ENCODE assay signal across 9 cellular contexts in the genomic region with DNA sequence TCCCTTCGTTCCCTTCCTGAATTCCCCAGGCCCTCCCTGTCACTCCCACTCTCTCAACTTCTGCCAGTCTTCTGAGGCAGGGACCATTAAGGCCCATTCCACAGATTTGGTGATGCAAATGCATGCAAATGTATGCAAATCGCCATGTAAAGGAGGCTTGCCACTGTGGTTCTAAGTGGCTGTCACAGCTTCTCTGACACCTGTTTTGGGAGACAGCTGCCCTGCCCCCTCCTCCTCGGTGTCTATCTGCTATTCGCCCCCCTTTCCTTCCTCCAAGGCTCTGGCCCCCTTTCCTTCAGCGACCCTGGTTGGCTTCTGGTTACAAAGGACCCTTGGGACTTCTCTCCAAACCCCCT. TPM values are rescaled to one million over a fixed set of nuclear protein-coding genes. Genes with fewer than 3 reads are reported as not detected.
DNase-seq lines count a peak whose midpoint lies in the region; ATAC-seq and TF ChIP-seq lines count a peak whose summit lies in the region.
"Had no signal": no experiment of that assay in that cellular context is flagged by ENCODE, and none has a peak within 500 bp of the region (broad histone marks: within the 10 kb centered on the region; RNA-seq: fewer than 3 reads in every experiment).

No MANE protein-coding gene starts in this region.

- POLR2A ChIA-PET in CD4-positive, alpha-beta T cell (lab: Charles Lee): interaction anchor here (0.7 to 3.3 kb wide), 14 partner anchors 9 to 416 kb away, joined by 3 to 44 read pairs (median 6); a partner anchor contains a TSS

- no peaks in the 10 kb centered on the region for H3K36me3 Mint-ChIP-seq in CD4-positive, alpha-beta T cell (ENCODE audit: low read depth)
- H3K36me3 Mint-ChIP-seq in natural killer cell: no peaks in the 10 kb centered on the region

- H3K4me3 ChIP-seq in choroid plexus epithelial cell (ENCODE audit: low read depth, low read length): peak overlapping the region; percentile 52
- H3K4me3 ChIP-seq: lung had no signal

- peak overlapping the region; percentile 68 for H3K27ac Mint-ChIP-seq in CD4-positive, alpha-beta T cell
- peak overlapping the region in 1 of 2 donors; percentile 83 for H3K27ac Mint-ChIP-seq in natural killer cell

- no peaks in the 10 kb centered on the region for H3K9me3 ChIP-seq in CD4-positive, alpha-beta T cell (ENCODE audit: control insufficient read depth, low read length)

- H3K4me3 Mint-ChIP-seq in CD4-positive, alpha-beta T cell: peak overlapping the region; percentile 57
- H3K4me3 Mint-ChIP-seq in natural killer cell: peak overlapping the region; percentile 42

- H3K4me1 Mint-ChIP-seq in CD4-positive, alpha-beta T cell (ENCODE audit: low read depth): peaks cover 23% of the 10 kb centered on the region
- peaks cover 13 to 15% of the 10 kb centered on the region in 2 donors for H3K4me1 Mint-ChIP-seq in natural killer cell

- intact Hi-C loops in CD4-positive, alpha-beta T cell (cut with DNase I, micrococcal nuclease): loop anchor here (1.0 to 10.0 kb wide), 7 partner anchors 120 to 1010 kb away; a partner anchor contains a TSS
- intact Hi-C loops in natural killer cell (cut with micrococcal nuclease): loop anchor here (1.0 to 5.0 kb wide), 5 partner anchors 186 to 452 kb away; a partner anchor contains a TSS

- H3K9me3 Mint-ChIP-seq in CD4-positive, alpha-beta T cell: no peaks in the 10 kb centered on the region
- H3K9me3 Mint-ChIP-seq in natural killer cell: no peaks in the 10 kb centered on the region

- CTCF ChIA-PET in CD4-positive, alpha-beta T cell (lab: Charles Lee): interaction anchor here (1.1 to 6.3 kb wide), 14 partner anchors 9 to 322 kb away, joined by 3 to 88 read pairs (median 8); a partner anchor contains a TSS

- DNase-seq in CD4-positive, alpha-beta T cell: no peak
- DNase-seq in NAMALWA (ENCODE audit: low spot score): peak; percentile 84
- no peak for DNase-seq in choroid plexus epithelial cell (ENCODE audit: low read depth)
- DNase-seq in natural killer cell: no peak
- DNase-seq in Ammon's horn (ENCODE audit: low spot score): no peak
- no peak for DNase-seq in dedifferentiated amniotic fluid mesenchymal stem cell (ENCODE audit: extremely low spot score)
- no peak for DNase-seq in HCEC 1CT
- DNase-seq in NCI-H187 (lab: John Stamatoyannopoulos, UW): no peak

- H3K27me3 Mint-ChIP-seq in CD4-positive, alpha-beta T cell: peaks cover 40% of the 10 kb centered on the region
- H3K27me3 Mint-ChIP-seq in natural killer cell (ENCODE audit: low read depth in 2 of 2): peaks cover 6 to 16% of the 10 kb centered on the region in 2 donors

- no peak for TF ChIP-seq CTCF in CD4-positive, alpha-beta T cell (IDR thresholded peaks at IDR 0.05)
- TF ChIP-seq CTCF in choroid plexus epithelial cell (conservative IDR thresholded peaks at IDR 0.05; ENCODE audit: low read depth, low read length): no peak
- no peak for TF ChIP-seq CTCF in natural killer cell (IDR thresholded peaks at IDR 0.05)

- H3K27ac ChIP-seq in CD4-positive, alpha-beta T cell (ENCODE audit: low read depth, low read length): no peak overlapping the region

- no peaks in the 10 kb centered on the region for H3K27me3 ChIP-seq in CD4-positive, alpha-beta T cell (ENCODE audit: control insufficient read depth, insufficient read depth, low read length)

- no peak for ATAC-seq in CD4-positive, alpha-beta T cell (ENCODE audit: poor library complexity)
- ATAC-seq in natural killer cell: peak in 1 of 3 donors; percentile 8

RNA-seq across cellular contexts. Expression of a gene that starts 10.5 kb away (rescaled TPM):
- under 1 TPM; 0.30 to 0.31 TPM for total RNA-seq in CD4-positive, alpha-beta T cell
- 10 to 100 TPM; 13.9 to 25.2 (median 19.6) TPM for total RNA-seq in natural killer cell

RNA-seq across cellular contexts. Expression of a gene that starts 41.3 kb away (rescaled TPM):
- total RNA-seq in CD4-positive, alpha-beta T cell: 10 to 100 TPM; 79.8 to 86.8 TPM
- total RNA-seq in natural killer cell: 100 to 1,000 TPM; 134 to 155 (median 147) TPM

RNA-seq across cellular contexts. Expression of a gene that starts 55.7 kb away (rescaled TPM):
- 10 to 100 TPM; 10.9 to 11.4 TPM for total RNA-seq in CD4-positive, alpha-beta T cell
- 1 to 10 TPM; 5.7 to 6.6 (median 6.1) TPM for total RNA-seq in natural killer cell

RNA-seq across cellular contexts. Expression of a gene that starts 55.9 kb away (rescaled TPM):
- total RNA-seq in CD4-positive, alpha-beta T cell: 10 to 100 TPM; 51.1 to 52.7 TPM
- 10 to 100 TPM; 66.0 to 85.7 (median 74.7) TPM for total RNA-seq in natural killer cell

Comparison
In these comparisons a context has a peak if more than half of its experiments do, and no peak if none do; other contexts are left out.
1. RNA of a gene that starts 10.5 kb away (total RNA-seq): 13.9 to 25.2 TPM in natural killer cell; 0.30 to 0.31 TPM in CD4-positive, alpha-beta T cell; every median in the first group is over 10 times any median in the second.